ENCODE assay signal across 8 cellular contexts in the genomic region with DNA sequence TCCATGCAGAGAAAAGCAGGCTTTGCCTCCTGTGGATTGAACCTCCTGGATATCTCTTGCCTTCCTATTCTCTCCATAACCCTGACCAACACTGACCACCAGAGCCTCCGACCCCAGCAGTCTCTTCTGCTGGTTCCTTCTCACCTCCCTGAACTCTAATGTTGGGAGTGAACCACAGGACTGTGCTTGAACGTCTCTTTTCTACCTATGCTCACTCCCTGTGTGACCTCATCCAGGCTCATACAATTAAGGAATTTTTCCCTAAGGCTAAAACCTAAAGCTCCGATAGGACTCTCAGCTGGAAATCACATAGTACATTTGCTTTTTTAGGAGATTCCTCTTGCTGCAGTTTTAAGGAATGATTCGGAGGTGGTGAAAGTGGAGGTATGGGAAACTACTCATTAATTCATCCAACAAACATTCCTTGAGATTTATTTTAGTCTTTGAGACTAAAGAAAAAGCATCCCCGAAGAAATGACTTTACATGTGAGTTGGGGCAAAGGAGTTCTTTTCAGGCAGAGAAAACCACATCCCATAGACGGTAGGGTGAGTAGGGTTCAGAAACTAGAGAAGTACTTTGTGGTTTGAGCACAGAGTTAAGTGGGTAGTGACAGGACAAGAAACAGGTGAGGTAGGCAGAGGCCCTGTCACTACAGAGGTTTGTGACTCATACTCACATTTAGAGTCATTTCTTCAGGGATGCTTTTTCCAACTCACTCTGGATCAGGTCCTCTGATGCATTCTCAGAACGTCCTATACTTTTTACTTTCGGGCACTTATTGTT. TPM values are rescaled to one million over a fixed set of nuclear protein-coding genes. Genes with fewer than 3 reads are reported as not detected.
A peak's percentile ranks its signal among the peaks of the same experiment; 100 is the strongest.
DNase-seq lines count a peak whose midpoint lies in the region; ATAC-seq and TF ChIP-seq lines count a peak whose summit lies in the region.

No MANE protein-coding gene starts in this region.

- H3K9me3 Mint-ChIP-seq in type B pancreatic cell: no peaks in the 10 kb centered on the region

- TF ChIP-seq POLR2A in esophagus squamous epithelium (IDR thresholded peaks at IDR 0.05): no peak

- H3K4me3 ChIP-seq in esophagus squamous epithelium: no peak overlapping the region

- H3K27ac ChIP-seq in esophagus squamous epithelium: no peak overlapping the region

- H3K36me3 ChIP-seq in esophagus squamous epithelium: peaks cover 0 to 4% (median 0%) of the 10 kb centered on the region in 3 donors

- H3K9me3 ChIP-seq in esophagus squamous epithelium: no peaks in the 10 kb centered on the region

- H3K4me3 Mint-ChIP-seq in type B pancreatic cell: no peak overlapping the region

- no peak for DNase-seq in activated CD4-positive, CD25-positive, alpha-beta regulatory T cell (lab: John Stamatoyannopoulos, UW)
- peak; percentile 24 for DNase-seq in NCI-H226
- peak; percentile 8 to 15 for DNase-seq in stimulated activated CD4-positive, alpha-beta T cell treated with anti-CD3 and anti-CD28 coated beads, Interleukin-15, amount 100 ng/mL, for 48 hours (ENCODE audit: low read depth in 2 of 2)
- DNase-seq in esophagus squamous epithelium (lab: John Stamatoyannopoulos, UW): no peak
- DNase-seq in HCEC 1CT: no peak
- DNase-seq in type B pancreatic cell (ENCODE audit: extremely low spot score, unreplicated experiment): no peak

- H3K27ac Mint-ChIP-seq in type B pancreatic cell: no peak overlapping the region

- TF ChIP-seq CTCF in esophagus squamous epithelium (IDR thresholded peaks at IDR 0.05) (no peak), type B pancreatic cell (conservative IDR thresholded peaks at IDR 0.05) (no peak)

- no peaks in the 10 kb centered on the region for H3K27me3 ChIP-seq in esophagus squamous epithelium

- ATAC-seq in activated CD4-positive, CD25-positive, alpha-beta regulatory T cell treated with anti-CD3 and anti-CD28 coated beads, Interleukin-2, amount 50 U/mL, for 24 hours: peak; percentile 95 to 99
- peak; percentile 95 for ATAC-seq in HG02642 (IDR thresholded peaks at IDR 0.05; ENCODE audit: poor library complexity, unreplicated experiment)

- 45 to 52% methylated on average over 8 of the region's 8 CpGs for WGBS in esophagus squamous epithelium, 2 donors

- H3K4me1 Mint-ChIP-seq in type B pancreatic cell (ENCODE audit: unreplicated experiment): no peaks in the 10 kb centered on the region

- H3K27me3 Mint-ChIP-seq in type B pancreatic cell: peaks cover 8% of the 10 kb centered on the region

- peaks cover 18% of the 10 kb centered on the region for H3K36me3 Mint-ChIP-seq in type B pancreatic cell

- intact Hi-C loops in esophagus squamous epithelium (cut with DNase I): no loop called here

- no peaks in the 10 kb centered on the region for H3K4me1 ChIP-seq in esophagus squamous epithelium

RNA-seq across cellular contexts. Expression of gene NDNF, which starts 30.8 kb away (rescaled TPM):
- total RNA-seq in esophagus squamous epithelium: 1 to 10 TPM; 1.0 to 8.4 (median 1.4) TPM
- total RNA-seq in type B pancreatic cell (ENCODE audit: low replicate concordance): 14.6 and 17.4 TPM in 2 replicates

Comparison
In these comparisons a context has a peak if more than half of its experiments do, and no peak if none do; other contexts are left out.
1. DNase-seq: peak in NCI-H226 (single experiment) and stimulated activated CD4-positive, alpha-beta T cell treated with anti-CD3 and anti-CD28 coated beads, Interleukin-15, amount 100 ng/mL, for 48 hours (2 of 2); none in activated CD4-positive, CD25-positive, alpha-beta regulatory T cell (0 of 4), esophagus squamous epithelium (single experiment), HCEC 1CT (single experiment) and type B pancreatic cell (single experiment).